ENCODE assay signal across 1 cellular context in the genomic region with DNA sequence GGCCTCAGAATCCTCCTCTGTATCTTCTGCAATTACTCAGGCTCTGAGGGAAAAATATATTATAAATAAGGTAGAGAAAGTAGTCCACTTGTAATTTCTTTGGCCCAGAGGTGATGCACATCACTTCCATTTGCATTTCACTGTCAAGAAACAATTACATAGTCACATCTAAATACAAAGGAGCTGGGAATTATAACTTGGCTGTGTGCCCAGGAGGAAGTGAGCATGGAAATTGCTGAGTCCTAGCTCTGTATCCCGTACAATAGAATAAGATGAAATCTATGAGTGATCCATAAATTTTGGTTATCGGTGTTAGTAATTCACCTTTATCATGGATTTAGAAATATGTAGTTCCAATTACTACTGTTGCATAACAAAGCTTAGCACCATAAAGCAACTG.
TF ChIP-seq lines count a peak whose summit lies in the region.

No MANE protein-coding gene starts in this region.

TF ChIP-seq in GM23338, 12 proteins besides CTCF, POLR2A, EP300 and RAD21 (continued from another document):
- TF ChIP-seq, protein P1, sequence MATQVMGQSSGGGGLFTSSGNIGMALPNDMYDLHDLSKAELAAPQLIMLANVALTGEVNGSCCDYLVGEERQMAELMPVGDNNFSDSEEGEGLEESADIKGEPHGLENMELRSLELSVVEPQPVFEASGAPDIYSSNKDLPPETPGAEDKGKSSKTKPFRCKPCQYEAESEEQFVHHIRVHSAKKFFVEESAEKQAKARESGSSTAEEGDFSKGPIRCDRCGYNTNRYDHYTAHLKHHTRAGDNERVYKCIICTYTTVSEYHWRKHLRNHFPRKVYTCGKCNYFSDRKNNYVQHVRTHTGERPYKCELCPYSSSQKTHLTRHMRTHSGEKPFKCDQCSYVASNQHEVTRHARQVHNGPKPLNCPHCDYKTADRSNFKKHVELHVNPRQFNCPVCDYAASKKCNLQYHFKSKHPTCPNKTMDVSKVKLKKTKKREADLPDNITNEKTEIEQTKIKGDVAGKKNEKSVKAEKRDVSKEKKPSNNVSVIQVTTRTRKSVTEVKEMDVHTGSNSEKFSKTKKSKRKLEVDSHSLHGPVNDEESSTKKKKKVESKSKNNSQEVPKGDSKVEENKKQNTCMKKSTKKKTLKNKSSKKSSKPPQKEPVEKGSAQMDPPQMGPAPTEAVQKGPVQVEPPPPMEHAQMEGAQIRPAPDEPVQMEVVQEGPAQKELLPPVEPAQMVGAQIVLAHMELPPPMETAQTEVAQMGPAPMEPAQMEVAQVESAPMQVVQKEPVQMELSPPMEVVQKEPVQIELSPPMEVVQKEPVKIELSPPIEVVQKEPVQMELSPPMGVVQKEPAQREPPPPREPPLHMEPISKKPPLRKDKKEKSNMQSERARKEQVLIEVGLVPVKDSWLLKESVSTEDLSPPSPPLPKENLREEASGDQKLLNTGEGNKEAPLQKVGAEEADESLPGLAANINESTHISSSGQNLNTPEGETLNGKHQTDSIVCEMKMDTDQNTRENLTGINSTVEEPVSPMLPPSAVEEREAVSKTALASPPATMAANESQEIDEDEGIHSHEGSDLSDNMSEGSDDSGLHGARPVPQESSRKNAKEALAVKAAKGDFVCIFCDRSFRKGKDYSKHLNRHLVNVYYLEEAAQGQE (IDR thresholded peaks at IDR 0.05; ENCODE audit: unreplicated experiment) = no peak
- TF ChIP-seq CREB1 (CRISPR knock-in tag; IDR thresholded peaks at IDR 0.05; ENCODE audit: low read depth) = no peak
- no peak for TF ChIP-seq EZH2phosphoT487 (IDR thresholded peaks at IDR 0.05; ENCODE audit: unreplicated experiment)
